In the genomic region with DNA sequence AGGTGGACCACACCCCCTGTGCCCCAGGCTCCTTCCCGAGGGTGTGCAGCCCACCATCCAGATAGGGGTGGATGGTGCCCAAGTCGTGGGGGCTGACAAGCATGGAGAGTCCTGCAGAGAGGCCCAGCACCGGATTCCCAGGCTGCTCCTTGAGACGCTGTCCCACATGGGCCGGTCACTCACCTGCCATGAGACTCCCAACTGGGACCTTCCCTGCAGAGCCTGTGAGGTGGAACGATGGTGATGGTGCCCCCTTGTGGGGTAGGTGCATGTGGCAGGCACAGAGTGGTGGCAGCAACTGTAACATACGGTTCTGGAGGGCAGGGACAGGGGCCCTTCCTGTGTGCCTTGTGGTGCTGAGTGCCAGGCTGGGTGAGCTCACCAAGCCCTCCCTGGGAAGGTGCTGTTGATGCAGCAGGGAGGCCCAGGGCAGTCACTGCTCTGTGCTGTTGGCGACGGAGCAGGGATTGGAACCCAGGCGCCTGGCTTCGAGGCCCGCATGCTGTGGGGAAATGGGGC, we compare ENCODE assay signal across 8 cellular contexts. TPM values are rescaled to one million over a fixed set of nuclear protein-coding genes. Genes with fewer than 3 reads are reported as not detected.
DNase-seq lines count a peak whose midpoint lies in the region; ATAC-seq and TF ChIP-seq lines count a peak whose summit lies in the region.

No MANE protein-coding gene starts in this region.

- ATAC-seq in left ventricle myocardium superior (peak; percentile 64), HG03139 (IDR thresholded peaks at IDR 0.05; ENCODE audit: unreplicated experiment) (no peak)

- H3K9me3 ChIP-seq in SJCRH30 (replicated peaks), result no peaks in the 10 kb centered on the region

- no peaks in the 10 kb centered on the region for H3K36me3 ChIP-seq in SJCRH30

- H3K9me3 Mint-ChIP-seq in activated naive CD4-positive, alpha-beta T cell treated with anti-CD3 and anti-CD28 coated beads for 36 hours, result no peaks in the 10 kb centered on the region

- H3K27me3 ChIP-seq in HL-60 (ENCODE audit: insufficient read depth, poor library complexity, severe bottlenecking) (no peaks in the 10 kb centered on the region), SJCRH30 (no peaks in the 10 kb centered on the region)

- H3K27ac ChIP-seq in HL-60 (replicated peaks) (no peak overlapping the region), SJCRH30 (no peak overlapping the region)

- CTCF ChIA-PET in activated naive CD4-positive, alpha-beta T cell treated with anti-CD3 and anti-CD28 coated beads for 36 hours (lab: Charles Lee), result interaction anchor here (0.6 to 2.4 kb wide), 11 partner anchors 9 to 126 kb away, joined by 3 to 10 read pairs (median 4); partner anchors contain the start of gene PPP1R37

- intact Hi-C loops in activated naive CD4-positive, alpha-beta T cell treated with anti-CD3 and anti-CD28 coated beads for 36 hours (cut with micrococcal nuclease), result no loop called here
- intact Hi-C loops in left ventricle myocardium superior (cut with micrococcal nuclease), result no loop called here

- H3K27ac Mint-ChIP-seq in activated naive CD4-positive, alpha-beta T cell treated with anti-CD3 and anti-CD28 coated beads for 36 hours, result no peak overlapping the region

- H3K36me3 Mint-ChIP-seq in activated naive CD4-positive, alpha-beta T cell treated with anti-CD3 and anti-CD28 coated beads for 36 hours (ENCODE audit: low read depth), result no peaks in the 10 kb centered on the region

- peaks cover 10% of the 10 kb centered on the region for H3K4me1 ChIP-seq in SJCRH30

- TF ChIP-seq CTCF in HL-60 (IDR thresholded peaks at IDR 0.05; ENCODE audit: insufficient read depth, low read length), result peak; percentile 92

- no peak overlapping the region for H3K4me3 ChIP-seq in HL-60 (replicated peaks; ENCODE audit: insufficient read depth, low read length)
- no peak overlapping the region for H3K4me3 ChIP-seq in SJCRH30

- DNase-seq in Daoy (ENCODE audit: low read depth) (peak; percentile 71), HL-60 (ENCODE audit: low read depth in 1 of 2, low spot score in 1 of 2) (peak; percentile 54 to 76), SJCRH30 (peak; percentile 60 to 76), left ventricle myocardium superior (peak; percentile 58), GM19240 (ENCODE audit: insufficient read length, low spot score) (no peak)
- peak; percentile 83 for DNase-seq in activated naive CD4-positive, alpha-beta T cell treated with anti-CD3 and anti-CD28 coated beads for 36 hours
- DNase-seq in stimulated activated CD4-positive, alpha-beta T cell treated with anti-CD3 and anti-CD28 coated beads, Interleukin-15, amount 100 ng/mL, for 1 hour (ENCODE audit: low read depth in 1 of 2, low spot score in 1 of 2), result peak; percentile 30 to 54

- peaks cover 18% of the 10 kb centered on the region for H3K4me1 Mint-ChIP-seq in activated naive CD4-positive, alpha-beta T cell treated with anti-CD3 and anti-CD28 coated beads for 36 hours (ENCODE audit: low read depth)

- no peaks in the 10 kb centered on the region for H3K27me3 Mint-ChIP-seq in activated naive CD4-positive, alpha-beta T cell treated with anti-CD3 and anti-CD28 coated beads for 36 hours (ENCODE audit: low read depth)

- no peak overlapping the region for H3K4me3 Mint-ChIP-seq in activated naive CD4-positive, alpha-beta T cell treated with anti-CD3 and anti-CD28 coated beads for 36 hours

RNA-seq across cellular contexts. Expression of gene PPP1R37, which starts 33.1 kb away (rescaled TPM):
- 18.1 and 30.6 TPM in 2 replicates for total RNA-seq in Daoy (2014; rRNA removed; shearing (Covaris generic))
- total RNA-seq in SJCRH30 (2014; rRNA removed; shearing (Covaris generic)), result 19.4 and 20.0 TPM in 2 replicates
- 10 to 100 TPM; 10.2 to 10.3 TPM for total RNA-seq in activated naive CD4-positive, alpha-beta T cell treated with anti-CD3 and anti-CD28 coated beads for 36 hours
- total RNA-seq in left ventricle myocardium superior, result 16.0 TPM

RNA-seq across cellular contexts. Expression of gene NKPD1, which starts 34.7 kb away (rescaled TPM):
- total RNA-seq in Daoy (2014; rRNA removed; shearing (Covaris generic)), result 0.11 and 1.4 TPM in 2 replicates
- not detected in 2 replicates for total RNA-seq in SJCRH30 (2014; rRNA removed; shearing (Covaris generic))
- under 1 TPM in 1 of 2 experiments, not detected in 1; 0.17 TPM for total RNA-seq in activated naive CD4-positive, alpha-beta T cell treated with anti-CD3 and anti-CD28 coated beads for 36 hours
- 0.07 TPM for total RNA-seq in left ventricle myocardium superior

RNA-seq across cellular contexts. Expression of gene GEMIN7, which starts 47.0 kb away (rescaled TPM):
- 43.3 and 70.7 TPM in 2 replicates for total RNA-seq in Daoy (2014; rRNA removed; shearing (Covaris generic))
- 37.3 and 37.9 TPM in 2 replicates for total RNA-seq in SJCRH30 (2014; rRNA removed; shearing (Covaris generic))
- 10 to 100 TPM; 14.7 to 15.4 TPM for total RNA-seq in activated naive CD4-positive, alpha-beta T cell treated with anti-CD3 and anti-CD28 coated beads for 36 hours
- 14.4 TPM for total RNA-seq in left ventricle myocardium superior

RNA-seq across cellular contexts. Expression of gene ZNF296, which starts 49.8 kb away (rescaled TPM):
- 0.06 TPM in 1 of 2 replicates, not detected in the other for total RNA-seq in Daoy (2014; rRNA removed; shearing (Covaris generic))
- total RNA-seq in SJCRH30 (2014; rRNA removed; shearing (Covaris generic)), result not detected in 2 replicates
- total RNA-seq in activated naive CD4-positive, alpha-beta T cell treated with anti-CD3 and anti-CD28 coated beads for 36 hours, result 1 to 10 TPM; 1.1 to 1.4 TPM
- 0.20 TPM for total RNA-seq in left ventricle myocardium superior

RNA-seq across cellular contexts. Expression of gene TRAPPC6A, which starts 52.0 kb away (rescaled TPM):
- 4.3 and 8.4 TPM in 2 replicates for total RNA-seq in Daoy (2014; rRNA removed; shearing (Covaris generic))
- total RNA-seq in SJCRH30 (2014; rRNA removed; shearing (Covaris generic)), result 3.0 and 4.7 TPM in 2 replicates
- 10 to 100 TPM; 28.1 to 28.4 TPM for total RNA-seq in activated naive CD4-positive, alpha-beta T cell treated with anti-CD3 and anti-CD28 coated beads for 36 hours
- total RNA-seq in left ventricle myocardium superior, result 13.7 TPM
